In genomic region chr10:103155485-103156085, GRCh38 we compare ENCODE assay signal across 15 cellular contexts. TPM values are rescaled to one million over a fixed set of nuclear protein-coding genes. Genes with fewer than 3 reads are reported as not detected.
DNase-seq lines count a peak whose midpoint lies in the region; ATAC-seq, FAIRE-seq and TF ChIP-seq lines count a peak whose summit lies in the region.
"Had no signal": no experiment of that assay in that cellular context is flagged by ENCODE, and none has a peak within 500 bp of the region (broad histone marks: within the 10 kb centered on the region; RNA-seq: fewer than 3 reads in every experiment).

No MANE protein-coding gene starts in this region.

- H3K36me3 Mint-ChIP-seq in endothelial cell (ENCODE audit: low read depth, unreplicated experiment): peaks cover 5% of the 10 kb centered on the region

- no peak for TF ChIP-seq CTCF in LNCaP clone FGC (IDR thresholded peaks at IDR 0.05; ENCODE audit: control insufficient read depth, extremely low read depth, insufficient read depth)
- no peak for TF ChIP-seq CTCF in endothelial cell (IDR thresholded peaks at IDR 0.05; ENCODE audit: unreplicated experiment)
- no peak for TF ChIP-seq CTCF in psoas muscle (IDR thresholded peaks at IDR 0.05)

- H3K4me1 ChIP-seq in psoas muscle: peaks cover 40% of the 10 kb centered on the region

- H3K27ac Mint-ChIP-seq in endothelial cell (ENCODE audit: unreplicated experiment): peak overlapping the region; percentile 64

- H3K4me3 ChIP-seq in LNCaP clone FGC (ENCODE audit: low read depth, low read length) (peak overlapping the region; percentile 33), psoas muscle (no peak overlapping the region)
- H3K4me3 ChIP-seq: gastroesophageal sphincter, pancreas had no signal

- no peaks in the 10 kb centered on the region for H3K9me3 ChIP-seq in psoas muscle
- H3K9me3 ChIP-seq: gastroesophageal sphincter, pancreas had no signal

- no peak for FAIRE-seq in frontal cortex (lab: Jason Lieb, UNC)
- FAIRE-seq: pancreas had no signal

- peak overlapping the region; percentile 86 for H3K27ac ChIP-seq in psoas muscle

- H3K4me1 Mint-ChIP-seq in endothelial cell (ENCODE audit: unreplicated experiment): peaks cover 30% of the 10 kb centered on the region

- peaks cover 2% of the 10 kb centered on the region for H3K27me3 Mint-ChIP-seq in endothelial cell (ENCODE audit: unreplicated experiment)

- intact Hi-C loops in psoas muscle (cut with DNase I): no loop called here

- no peaks in the 10 kb centered on the region for H3K9me3 Mint-ChIP-seq in endothelial cell (ENCODE audit: unreplicated experiment)
- H3K9me3 Mint-ChIP-seq: immature natural killer cell had no signal

- no peak overlapping the region for H3K4me3 Mint-ChIP-seq in endothelial cell (ENCODE audit: unreplicated experiment)
- H3K4me3 Mint-ChIP-seq: immature natural killer cell had no signal

- ATAC-seq in psoas muscle (peak in 3 of 4 donors; percentile 6 to 34 (median 27)), GM18873 (IDR thresholded peaks at IDR 0.05; ENCODE audit: low FRiP score, unreplicated experiment) (no peak)
- ATAC-seq: gastroesophageal sphincter had no signal

- H3K27me3 ChIP-seq in psoas muscle (ENCODE audit: insufficient read depth in 3 of 3, low read length in 2 of 3): no peaks in the 10 kb centered on the region
- H3K27me3 ChIP-seq: gastroesophageal sphincter, pancreas had no signal

- H3K36me3 ChIP-seq in psoas muscle (ENCODE audit: insufficient read depth in 1 of 2, low read depth in 1 of 2): peaks cover 0 to 20% of the 10 kb centered on the region in 2 donors
- H3K36me3 ChIP-seq: pancreas had no signal

- WGBS in psoas muscle, 3 donors: 50 to 57% (median 56%) methylated on average over 4 of the region's 4 CpGs

- DNase-seq in DMS53 (lab: John Stamatoyannopoulos, UW) (peak; percentile 54), LNCaP clone FGC (ENCODE audit: low read depth) (no peak), endothelial cell (ENCODE audit: low spot score) (no peak), psoas muscle (no peak), frontal cortex (ENCODE audit: low spot score in 2 of 2) (no peak)
- no peak for DNase-seq in activated CD4-positive, alpha-beta T cell treated with anti-CD3 and anti-CD28 coated beads, Interleukin-2, amount 50 U/mL, for 4 hours
- DNase-seq: activated effector memory CD4-positive, alpha-beta T cell treated with anti-CD3 and anti-CD28 coated beads, Interleukin-2, amount 50 U/mL, for 16 hours; effector CD8-positive, alpha-beta T cell; immature natural killer cell; midbrain; MV-4-11; pancreas; SIG-M5 had no signal

RNA-seq across cellular contexts. Expression of gene NT5C2, which starts 37.5 kb away (rescaled TPM):
- total RNA-seq in endothelial cell (ENCODE audit: unreplicated experiment): 88.2 TPM
- total RNA-seq in psoas muscle: 10 to 100 TPM; 64.5 to 94.6 (median 80.4) TPM
- polyA plus RNA-seq in psoas muscle: 10 to 100 TPM; 17.8 to 57.6 (median 41.5) TPM
- total RNA-seq in frontal cortex: 86.4 TPM
